ENCODE assay signal across 17 cellular contexts in the genomic region with DNA sequence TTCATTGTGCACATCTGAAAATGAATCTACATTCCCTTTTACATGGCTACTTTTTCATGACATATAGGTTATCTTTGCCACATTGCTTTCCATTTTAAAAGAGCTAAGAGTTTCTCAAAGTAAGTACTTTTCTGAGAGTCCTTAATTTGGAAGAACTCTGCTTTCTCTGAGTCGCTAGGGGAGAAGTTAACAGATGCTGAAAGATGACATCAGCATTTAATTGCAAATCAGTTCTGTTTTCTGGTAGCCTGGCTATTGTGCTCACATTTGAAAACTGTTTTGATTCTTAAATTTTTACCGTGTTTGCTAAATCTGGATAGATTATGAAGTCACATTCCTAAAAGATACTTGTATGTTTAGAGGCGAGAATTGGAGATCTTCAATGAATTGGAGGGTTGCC.
DNase-seq lines count a peak whose midpoint lies in the region; ATAC-seq and TF ChIP-seq lines count a peak whose summit lies in the region.
"Had no signal": no experiment of that assay in that cellular context is flagged by ENCODE, and none has a peak within 500 bp of the region (broad histone marks: within the 10 kb centered on the region; RNA-seq: fewer than 3 reads in every experiment).

No MANE protein-coding gene starts in this region.

- dilution Hi-C loops in IMR-90 (cut with HindIII; ENCODE audit: low sequenced_read_pairs, unreplicated experiment), result no loop called here

- no peak overlapping the region for H3K27ac ChIP-seq in IMR-90 (ENCODE audit: insufficient read depth, low read length)
- peak overlapping the region; percentile 4 for H3K27ac ChIP-seq in caudate nucleus (ENCODE audit: low read depth, low read length)
- H3K27ac ChIP-seq in mesenchymal stem cell (ENCODE audit: low read length, poor library complexity, severe bottlenecking), result peak overlapping the region; percentile 87
- H3K27ac ChIP-seq in temporal lobe (ENCODE audit: low read depth, low read length), result peak overlapping the region; percentile 71
- H3K27ac ChIP-seq: PC-9, SJCRH30 had no signal

- ATAC-seq in IMR-90 (ENCODE audit: low read depth) (no peak), GM21723 (IDR thresholded peaks at IDR 0.05; ENCODE audit: unreplicated experiment) (no peak), left ventricle myocardium superior (no peak)

- H3K23ac ChIP-seq in IMR-90 (ENCODE audit: low read depth, low read length) (no peak overlapping the region), mesenchymal stem cell (ENCODE audit: low read length in 2 of 2) (no peak overlapping the region)

- no peak overlapping the region for H2AK9ac ChIP-seq in IMR-90 (replicated peaks; ENCODE audit: low read depth, low read length, poor library complexity)

- H3K9me3 ChIP-seq in IMR-90 (ENCODE audit: control insufficient read depth, insufficient read depth, low read length) (no peaks in the 10 kb centered on the region), mesenchymal stem cell (ENCODE audit: control insufficient read depth, low read length) (no peaks in the 10 kb centered on the region)
- H3K9me3 ChIP-seq: BE2C, SJCRH30 had no signal

- no peak for TF ChIP-seq CTCF in IMR-90 (conservative IDR thresholded peaks at IDR 0.05; ENCODE audit: low read depth, low read length)

- WGBS in IMR-90 (ENCODE audit: extremely low coverage in 2 of 2, insufficient read length in 1 of 2), 2 experiments, result no CpG with 5 or more reads among the region's 3 CpGs
- 81% methylated on average over 3 of the region's 3 CpGs for WGBS in mesenchymal stem cell

- TF ChIP-seq POLR2A in IMR-90 (IDR thresholded peaks at IDR 0.05; ENCODE audit: low read depth, low read length), result no peak

- H2BK120ac ChIP-seq in IMR-90 (ENCODE audit: low read depth, low read length), result no peak overlapping the region
- H2BK120ac ChIP-seq in mesenchymal stem cell (ENCODE audit: low read depth, low read length), result no peak overlapping the region

- H3K36me3 ChIP-seq in IMR-90 (ENCODE audit: control insufficient read depth, insufficient read depth, low read length) (no peaks in the 10 kb centered on the region), mesenchymal stem cell (ENCODE audit: control insufficient read depth in 1 of 2, insufficient read depth in 2 of 2, low read depth in 1 of 2, low read length in 2 of 2) (peaks cover 0 to 2% of the 10 kb centered on the region in 2 experiments)
- H3K36me3 ChIP-seq: BE2C, SJCRH30 had no signal

- CTCF ChIA-PET in IMR-90 (lab: Yijun Ruan, JAX), result interaction anchor here (0.5 to 1.0 kb wide), 3 partner anchors 14 to 1197 kb away, joined by 3 to 4 read pairs (median 3); no protein-coding TSS in a partner anchor

- no peaks in the 10 kb centered on the region for H4K20me1 ChIP-seq in IMR-90 (ENCODE audit: insufficient read depth, low read length)

- H2BK5ac ChIP-seq in IMR-90 (ENCODE audit: low read depth, low read length, poor library complexity, severe bottlenecking), result no peak overlapping the region
- no peak overlapping the region for H2BK5ac ChIP-seq in mesenchymal stem cell (ENCODE audit: low read depth, low read length, poor library complexity, severe bottlenecking)

- H3K18ac ChIP-seq in IMR-90 (ENCODE audit: low read depth, low read length) (peak overlapping the region; percentile 37; the same call in 1 of the 2 replicates), mesenchymal stem cell (ENCODE audit: low read depth in 1 of 2, low read length in 2 of 2) (no peak overlapping the region)

- H4K8ac ChIP-seq in IMR-90 (ENCODE audit: low read depth in 2 of 2, low read length in 2 of 2), result no peak overlapping the region
- H4K8ac ChIP-seq in mesenchymal stem cell (ENCODE audit: low read length), result no peak overlapping the region

- H3K56ac ChIP-seq in IMR-90 (ENCODE audit: extremely low read depth, insufficient read depth, low read length), result no peak overlapping the region

- no peak overlapping the region for H4K91ac ChIP-seq in IMR-90 (ENCODE audit: insufficient read depth, low read depth, low read length)
- H4K91ac ChIP-seq in mesenchymal stem cell (ENCODE audit: low read length), result no peak overlapping the region

- H2BK12ac ChIP-seq in mesenchymal stem cell (ENCODE audit: low read length in 2 of 2), result no peak overlapping the region

- no peak overlapping the region for H3K14ac ChIP-seq in IMR-90 (replicated peaks; ENCODE audit: low read depth, low read length)
- no peak overlapping the region for H3K14ac ChIP-seq in mesenchymal stem cell (ENCODE audit: low read length in 2 of 2)

- H4K5ac ChIP-seq in IMR-90 (ENCODE audit: low read depth, low read length), result no peak overlapping the region

- H3K4me3 ChIP-seq in IMR-90 (ENCODE audit: insufficient read depth, low read depth, low read length), result no peak overlapping the region
- H3K4me3 ChIP-seq in mesenchymal stem cell (ENCODE audit: insufficient read depth in 1 of 2, low read depth in 1 of 2, low read length in 2 of 2), result no peak overlapping the region
- H3K4me3 ChIP-seq: PC-9, SJCRH30 had no signal

- no peak overlapping the region for H2AFZ ChIP-seq in IMR-90 (replicated peaks; ENCODE audit: low read length, poor library complexity)
- no peak overlapping the region for H2AFZ ChIP-seq in mesenchymal stem cell (ENCODE audit: low read depth, low read length)
- H2AFZ ChIP-seq: PC-9 had no signal

- peaks cover 12% of the 10 kb centered on the region for H3K4me1 ChIP-seq in IMR-90 (ENCODE audit: control insufficient read depth, insufficient read depth, low read length)
- H3K4me1 ChIP-seq in mesenchymal stem cell (ENCODE audit: control insufficient read depth, insufficient read depth, low read depth, low read length), result peaks cover 25% of the 10 kb centered on the region
- H3K4me1 ChIP-seq: BE2C had no signal

- BruUV-seq in IMR-90 (replicated peaks; lab: Mats Ljungman, UMichigan), result no TSS peak

- no peak overlapping the region for H2BK20ac ChIP-seq in IMR-90 (ENCODE audit: low read depth, low read length)

- TF ChIP-seq RAD21 in IMR-90 (IDR thresholded peaks at IDR 0.05; ENCODE audit: low read length), result no peak

- no peak overlapping the region for H3K9ac ChIP-seq in IMR-90 (ENCODE audit: low read depth, low read length)
- H3K9ac ChIP-seq in mesenchymal stem cell (ENCODE audit: low read length), result no peak overlapping the region

- H3K79me1 ChIP-seq in IMR-90 (ENCODE audit: low read depth in 1 of 2, low read length in 2 of 2), result no peaks in the 10 kb centered on the region
- no peaks in the 10 kb centered on the region for H3K79me1 ChIP-seq in mesenchymal stem cell (replicated peaks; ENCODE audit: low read length, poor library complexity, severe bottlenecking)

- in situ Hi-C loops in IMR-90 (cut with MboI; ENCODE audit: low sequenced_read_pairs), result no loop called here

- intact Hi-C loops in IMR-90 (cut with micrococcal nuclease), result loop anchor here (5.0 kb wide), 1 partner anchor 78 kb away; no protein-coding TSS in a partner anchor
- intact Hi-C loops in left ventricle myocardium superior (cut with micrococcal nuclease), result no loop called here

- H3K4ac ChIP-seq in IMR-90 (ENCODE audit: low read depth, low read length), result no peak overlapping the region
- no peak overlapping the region for H3K4ac ChIP-seq in mesenchymal stem cell (ENCODE audit: low read depth in 1 of 2, low read length in 2 of 2)

- H2BK15ac ChIP-seq in IMR-90 (ENCODE audit: low read depth, low read length), result no peak overlapping the region
- no peak overlapping the region for H2BK15ac ChIP-seq in mesenchymal stem cell (ENCODE audit: low read depth, poor library complexity, severe bottlenecking)

- POLR2A ChIA-PET in IMR-90 (lab: Charles Lee; ENCODE audit: unreplicated experiment), result interaction anchor here (0.6 kb wide), 1 partner anchor 213 kb away, joined by 14 read pairs; no protein-coding TSS in a partner anchor

- H2AK5ac ChIP-seq in IMR-90 (ENCODE audit: low read depth, low read length) (no peak overlapping the region), mesenchymal stem cell (ENCODE audit: low read length, severe bottlenecking) (no peak overlapping the region)

- H3K27me3 ChIP-seq in IMR-90 (ENCODE audit: control insufficient read depth, insufficient read depth, low read length) (no peaks in the 10 kb centered on the region), mesenchymal stem cell (ENCODE audit: control insufficient read depth in 1 of 2, insufficient read depth in 1 of 2, low read length in 2 of 2) (peaks cover 0 to 9% of the 10 kb centered on the region in 2 experiments)
- H3K27me3 ChIP-seq: SJCRH30 had no signal

- DNase-seq in IMR-90 (no peak), caudate nucleus (lab: John Stamatoyannopoulos, UW) (no peak), mesenchymal stem cell (no peak), AML-193 (lab: John Stamatoyannopoulos, UW) (no peak), left ventricle myocardium superior (no peak)
- DNase-seq: BE2C; CD4-positive, alpha-beta T cell; DND-41; H7; NCI-H1092; NCI-H2081 treated with DMSO at 0.1 percent for 48 hours; NCI-H510A; NCI-H774; PC-9 had no signal

- peaks cover 9% of the 10 kb centered on the region for H3K9me1 ChIP-seq in IMR-90 (ENCODE audit: insufficient read depth, low read length)

- H3K4me2 ChIP-seq in IMR-90 (ENCODE audit: low read depth, low read length) (no peak overlapping the region), mesenchymal stem cell (ENCODE audit: low read length, poor library complexity, severe bottlenecking) (no peak overlapping the region)
- H3K4me2 ChIP-seq: PC-9 had no signal

TF ChIP-seq in IMR-90, 13 proteins besides CTCF, POLR2A, EP300 and RAD21:
- TF ChIP-seq MAFK (IDR thresholded peaks at IDR 0.05; ENCODE audit: low read depth, low read length) (peak; percentile 58), MXI1 (IDR thresholded peaks at IDR 0.05; ENCODE audit: borderline replicate concordance, low read depth, low read length) (no peak)
TF ChIP-seq in IMR-90: peak in this region for 1.
